Comparison of ENCODE assay signal across 8 cellular contexts in the genomic region with DNA sequence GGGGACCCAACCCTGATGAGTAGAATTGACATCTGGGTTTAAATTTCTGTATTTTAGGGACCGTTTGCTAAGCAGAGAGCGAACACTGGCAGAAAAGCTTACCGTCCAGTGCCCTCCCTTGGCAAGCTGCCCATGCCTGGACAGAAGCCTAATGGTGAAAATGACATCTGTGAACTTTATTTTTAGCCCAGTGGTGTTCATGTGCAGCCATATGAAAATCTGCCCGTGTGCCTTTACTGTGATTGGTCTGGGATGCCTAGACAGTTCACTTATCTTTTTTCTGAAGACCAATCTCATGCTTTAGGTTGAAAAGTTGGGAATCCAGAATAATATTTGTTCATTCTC. TPM values are rescaled to one million over a fixed set of nuclear protein-coding genes. Genes with fewer than 3 reads are reported as not detected.
DNase-seq lines count a peak whose midpoint lies in the region; TF ChIP-seq lines count a peak whose summit lies in the region.

No MANE protein-coding gene starts in this region.

- no peak for TF ChIP-seq CTCF in AG04449 (IDR thresholded peaks at IDR 0.05; ENCODE audit: insufficient read depth, low read length, missing control alignments)
- no peak for TF ChIP-seq CTCF in endodermal cell (conservative IDR thresholded peaks at IDR 0.05)

- H3K9me3 Mint-ChIP-seq in endodermal cell: no peaks in the 10 kb centered on the region

- H3K4me3 ChIP-seq in AG04449 (ENCODE audit: low read depth, low read length) (peak overlapping the region; percentile 79), MG63 (peak overlapping the region; percentile 74), endodermal cell (ENCODE audit: low read length) (peak overlapping the region; percentile 93)

- peaks cover 6% of the 10 kb centered on the region for H3K36me3 Mint-ChIP-seq in endodermal cell (ENCODE audit: low read depth)

- peaks cover 35% of the 10 kb centered on the region for H3K27me3 Mint-ChIP-seq in endodermal cell (ENCODE audit: insufficient read depth)

- 86 to 96% methylated on average over 4 of the region's 4 CpGs for WGBS in endodermal cell (ENCODE audit: insufficient coverage in 1 of 2, insufficient read length in 1 of 2), 2 experiments

- intact Hi-C loops in posterior cingulate gyrus (cut with DNase I): no loop called here

- H3K4me1 ChIP-seq in endodermal cell (ENCODE audit: control insufficient read depth, insufficient read depth, low read length): no peaks in the 10 kb centered on the region

- peaks cover 6% of the 10 kb centered on the region for H3K4me1 Mint-ChIP-seq in endodermal cell

- CTCF ChIA-PET in AG04449 (lab: Yijun Ruan, JAX): interaction anchor here (1.0 to 6.1 kb wide), 15 partner anchors 9 to 197 kb away, joined by 3 to 73 read pairs (median 5); no protein-coding TSS in a partner anchor

- H3K36me3 ChIP-seq in MG63: no peaks in the 10 kb centered on the region; the same call in 1 of the 2 replicates
- no peaks in the 10 kb centered on the region for H3K36me3 ChIP-seq in endodermal cell (ENCODE audit: control insufficient read depth, insufficient read depth, low read length)

- H3K27me3 ChIP-seq in MG63 (no peaks in the 10 kb centered on the region), endodermal cell (ENCODE audit: control insufficient read depth, insufficient read depth, low read length, poor library complexity, severe bottlenecking) (peaks cover 37% of the 10 kb centered on the region)

- POLR2A ChIA-PET in AG04449 (lab: Yijun Ruan, JAX): no interaction called here

- DNase-seq in AG04449 (ENCODE audit: low read depth, low spot score): no peak
- DNase-seq in MG63: no peak
- no peak for DNase-seq in endodermal cell
- DNase-seq in myocyte (ENCODE audit: low read depth): peak; percentile 87
- no peak for DNase-seq in kidney glomerular epithelial cell (lab: John Stamatoyannopoulos, UW)
- DNase-seq in posterior cingulate gyrus: no peak
- no peak for DNase-seq in ACHN
- DNase-seq in GF-D8 (lab: John Stamatoyannopoulos, UW): no peak

- H3K27ac Mint-ChIP-seq in endodermal cell: no peak overlapping the region

- no peak overlapping the region for H3K9ac ChIP-seq in endodermal cell (ENCODE audit: extremely low read depth, low read length, poor library complexity, severe bottlenecking)

- no peak overlapping the region for H3K27ac ChIP-seq in endodermal cell (ENCODE audit: low read depth, low read length)

- peak overlapping the region; percentile 77 for H3K4me3 Mint-ChIP-seq in endodermal cell

- in situ Hi-C loops in ACHN (cut with HindIII; ENCODE audit: low pct_ligation_motif_present, low pct_unique_long_range_greater_than_20kb, low sequenced_read_pairs): no loop called here

- H3K9me3 ChIP-seq in MG63 (no peaks in the 10 kb centered on the region), endodermal cell (ENCODE audit: control insufficient read depth, low read length) (no peaks in the 10 kb centered on the region)

RNA-seq across cellular contexts. Expression of a gene that starts 1.1 kb away (rescaled TPM):
- total RNA-seq in MG63 (2014; rRNA removed; shearing (Covaris generic); ENCODE audit: low replicate concordance): 0.13 TPM in 1 of 2 replicates, not detected in the other
- total RNA-seq in endodermal cell: 1 to 10 TPM in 1 of 2 donors, under 1 TPM in 1; 0.31 to 1.3 TPM
- polyA plus RNA-seq in endodermal cell (2013, experiment 1 of 2): 2.2 TPM
- polyA plus RNA-seq in endodermal cell (2013, experiment 2 of 2): 2.4 TPM
- total RNA-seq in myocyte: 12.5 and 15.8 TPM in 2 replicates
- polyA plus RNA-seq in myocyte (2012): 5.7 TPM

RNA-seq across cellular contexts. Expression of a gene that starts 56.1 kb away (rescaled TPM):
- 0.16 TPM in 1 of 2 replicates, not detected in the other for total RNA-seq in MG63 (2014; rRNA removed; shearing (Covaris generic); ENCODE audit: low replicate concordance)
- total RNA-seq in endodermal cell (1 to 10 TPM in 1 of 2 donors, under 1 TPM in 1; 0.84 to 2.5 TPM), myocyte (0.13 and 0.21 TPM in 2 replicates)
- 5.7 TPM for polyA plus RNA-seq in endodermal cell (2013, experiment 1 of 2)
- polyA plus RNA-seq in endodermal cell (2013, experiment 2 of 2): 3.5 TPM
- polyA plus RNA-seq in myocyte (2012): 0.28 TPM
